ENCODE assay signal across 1 cellular context in genomic region chr6:41676406-41676805, GRCh38.
TF ChIP-seq lines count a peak whose summit lies in the region.

No MANE protein-coding gene starts in this region.

TF ChIP-seq in HepG2, 621 proteins besides CTCF, POLR2A, EP300 and RAD21:
- TF ChIP-seq ZNF543 (CRISPR knock-in tag; IDR thresholded peaks at IDR 0.05) (no peak), ZNF713 (CRISPR knock-in tag; IDR thresholded peaks at IDR 0.05) (no peak), MNT (IDR thresholded peaks at IDR 0.05) (peak; percentile 81)
